ENCODE assay signal across 8 cellular contexts in the genomic region with DNA sequence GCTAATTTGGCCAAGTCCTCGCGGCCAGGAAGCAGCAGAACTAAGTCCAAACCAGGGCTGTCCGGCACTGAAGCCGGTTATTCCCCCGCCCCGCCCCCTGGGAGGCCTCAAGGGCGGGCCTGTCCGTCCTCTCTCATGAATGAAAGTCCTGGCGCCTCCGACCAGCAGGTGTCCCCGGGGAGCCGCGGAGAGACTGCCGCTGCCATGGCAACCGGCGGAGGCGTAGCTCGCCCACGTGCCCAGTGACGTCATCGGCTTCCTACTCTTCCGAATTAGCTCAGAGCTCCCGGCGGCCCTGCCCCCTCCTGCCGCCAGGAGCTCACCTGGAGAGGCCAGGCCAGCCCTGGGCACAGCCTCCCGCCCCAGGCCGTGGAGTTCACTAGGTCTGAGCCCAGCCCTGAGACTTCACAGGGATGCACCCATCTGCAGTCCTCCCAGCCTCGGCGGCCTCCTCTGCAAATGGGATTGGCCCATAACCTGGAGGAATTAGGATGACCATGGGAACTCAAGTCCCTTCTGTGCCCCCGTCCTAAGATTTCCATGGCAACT.
DNase-seq lines count a peak whose midpoint lies in the region; ATAC-seq, FAIRE-seq and TF ChIP-seq lines count a peak whose summit lies in the region.

No MANE protein-coding gene starts in this region.

- ATAC-seq in GM19023 (IDR thresholded peaks at IDR 0.05; ENCODE audit: unreplicated experiment) (peak; percentile 38), HG03442 (IDR thresholded peaks at IDR 0.05; ENCODE audit: unreplicated experiment) (peak; percentile 29)

- TF ChIP-seq CTCF in AG09309 (IDR thresholded peaks at IDR 0.05; ENCODE audit: control insufficient read depth, insufficient read depth, low read depth, low read length, missing control alignments), result peak; percentile 76

- peak overlapping the region; percentile 77 for H3K4me3 ChIP-seq in AG09309 (ENCODE audit: control insufficient read depth, low read depth, low read length)

- peak; percentile 49 for FAIRE-seq in colon (lab: Jason Lieb, UNC)

- DNase-seq in AG09309 (ENCODE audit: low read depth), result peak; percentile 88
- peak; percentile 73 for DNase-seq in NCI-H524 treated with DMSO at 0.1 percent for 48 hours (lab: John Stamatoyannopoulos, UW)
- peak; percentile 98 for DNase-seq in activated CD4-positive, alpha-beta T cell treated with anti-CD3 and anti-CD28 coated beads for 48 hours
- peak; percentile 95 for DNase-seq in kidney glomerular epithelial cell (lab: John Stamatoyannopoulos, UW)
- DNase-seq in stimulated activated CD4-positive, alpha-beta T cell treated with anti-CD3 and anti-CD28 coated beads, Interleukin-15, amount 100 ng/mL, for 48 hours (ENCODE audit: low read depth in 2 of 2), result peak; percentile 93 to 95

Comparison
In these comparisons a context has a peak if more than half of its experiments do, and no peak if none do; other contexts are left out.
1. Peak in every context shown above with its lines: DNase-seq, ATAC-seq and H3K4me3 ChIP-seq.